Comparison of ENCODE assay signal across 1 cellular context in the genomic region with DNA sequence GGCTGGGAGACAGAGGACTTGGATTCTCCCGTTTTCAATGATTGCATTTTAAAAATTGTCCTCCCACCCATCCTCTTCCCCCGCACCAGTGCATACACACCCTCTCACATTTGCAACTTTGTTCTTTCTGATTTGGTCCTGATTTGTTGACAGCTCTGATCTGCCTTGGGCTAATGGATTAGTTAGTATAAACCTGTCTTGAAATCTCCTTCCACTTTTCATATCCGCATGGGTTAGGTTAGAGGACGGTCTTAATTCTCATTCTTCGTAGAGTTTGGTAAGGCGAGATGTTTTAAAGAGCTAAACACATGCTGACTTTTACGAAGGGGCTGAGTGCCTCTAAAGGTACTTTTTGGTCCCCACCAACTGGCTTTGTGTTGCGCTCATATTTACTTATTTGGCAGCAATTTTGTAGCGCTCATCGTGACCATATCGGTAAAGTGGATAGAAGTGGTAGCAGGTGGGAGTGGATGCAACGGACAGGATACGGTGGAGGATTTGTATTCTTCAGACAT.
A peak's percentile ranks its signal among the peaks of the same experiment; 100 is the strongest.
TF ChIP-seq lines count a peak whose summit lies in the region.

No MANE protein-coding gene starts in this region.

TF ChIP-seq in liver, 16 proteins besides CTCF, POLR2A, EP300 and RAD21 (continued from another document):
- TF ChIP-seq, protein P1, sequence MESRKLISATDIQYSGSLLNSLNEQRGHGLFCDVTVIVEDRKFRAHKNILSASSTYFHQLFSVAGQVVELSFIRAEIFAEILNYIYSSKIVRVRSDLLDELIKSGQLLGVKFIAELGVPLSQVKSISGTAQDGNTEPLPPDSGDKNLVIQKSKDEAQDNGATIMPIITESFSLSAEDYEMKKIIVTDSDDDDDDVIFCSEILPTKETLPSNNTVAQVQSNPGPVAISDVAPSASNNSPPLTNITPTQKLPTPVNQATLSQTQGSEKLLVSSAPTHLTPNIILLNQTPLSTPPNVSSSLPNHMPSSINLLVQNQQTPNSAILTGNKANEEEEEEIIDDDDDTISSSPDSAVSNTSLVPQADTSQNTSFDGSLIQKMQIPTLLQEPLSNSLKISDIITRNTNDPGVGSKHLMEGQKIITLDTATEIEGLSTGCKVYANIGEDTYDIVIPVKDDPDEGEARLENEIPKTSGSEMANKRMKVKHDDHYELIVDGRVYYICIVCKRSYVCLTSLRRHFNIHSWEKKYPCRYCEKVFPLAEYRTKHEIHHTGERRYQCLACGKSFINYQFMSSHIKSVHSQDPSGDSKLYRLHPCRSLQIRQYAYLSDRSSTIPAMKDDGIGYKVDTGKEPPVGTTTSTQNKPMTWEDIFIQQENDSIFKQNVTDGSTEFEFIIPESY (IDR thresholded peaks at IDR 0.05) = no peak
- TF ChIP-seq FOXA2 (IDR thresholded peaks at IDR 0.05) (peak; percentile 14), SP1 (IDR thresholded peaks at IDR 0.05) (no peak)
